Comparison of ENCODE assay signal across 1 cellular context in the genomic region with DNA sequence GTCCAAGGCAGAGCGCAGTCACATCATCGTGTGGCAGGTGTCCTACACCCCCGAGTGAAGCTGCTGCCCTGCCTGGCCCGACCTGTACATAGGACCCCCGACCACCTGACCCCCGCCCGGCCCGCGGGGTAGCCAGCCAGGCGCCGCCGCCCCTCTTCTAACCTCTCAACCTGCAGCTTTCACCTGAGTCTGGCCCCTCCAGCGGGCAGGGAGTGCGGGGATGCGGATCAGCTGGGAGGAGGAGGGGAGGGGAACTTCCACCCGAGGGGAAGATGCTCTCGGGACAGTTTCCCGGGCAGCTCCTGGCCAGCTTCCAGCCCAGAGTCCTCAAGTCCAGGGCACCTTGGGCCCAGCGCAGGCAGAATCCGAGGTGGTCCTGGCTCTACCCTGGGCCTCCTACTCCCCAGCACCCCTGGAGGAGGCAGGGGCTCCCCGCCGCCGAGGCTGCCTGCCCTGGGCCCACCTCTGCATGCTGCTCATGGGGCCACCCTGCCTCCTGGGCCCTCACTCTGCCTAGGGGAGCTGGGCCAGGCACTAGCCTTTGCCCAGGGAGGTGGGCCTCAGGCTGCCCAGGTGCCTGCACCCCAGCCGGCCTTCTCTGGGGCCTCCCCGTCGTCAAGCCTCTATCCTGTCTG.
TF ChIP-seq lines count a peak whose summit lies in the region.

No MANE protein-coding gene starts in this region.

TF ChIP-seq in IMR-90, 13 proteins besides CTCF, POLR2A, EP300 and RAD21:
- TF ChIP-seq, protein P1, sequence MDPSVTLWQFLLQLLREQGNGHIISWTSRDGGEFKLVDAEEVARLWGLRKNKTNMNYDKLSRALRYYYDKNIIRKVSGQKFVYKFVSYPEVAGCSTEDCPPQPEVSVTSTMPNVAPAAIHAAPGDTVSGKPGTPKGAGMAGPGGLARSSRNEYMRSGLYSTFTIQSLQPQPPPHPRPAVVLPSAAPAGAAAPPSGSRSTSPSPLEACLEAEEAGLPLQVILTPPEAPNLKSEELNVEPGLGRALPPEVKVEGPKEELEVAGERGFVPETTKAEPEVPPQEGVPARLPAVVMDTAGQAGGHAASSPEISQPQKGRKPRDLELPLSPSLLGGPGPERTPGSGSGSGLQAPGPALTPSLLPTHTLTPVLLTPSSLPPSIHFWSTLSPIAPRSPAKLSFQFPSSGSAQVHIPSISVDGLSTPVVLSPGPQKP (IDR thresholded peaks at IDR 0.05; ENCODE audit: borderline replicate concordance, low read depth, low read length) = no peak
- TF ChIP-seq MAFK (IDR thresholded peaks at IDR 0.05; ENCODE audit: low read depth, low read length) (no peak), NFE2L2 (IDR thresholded peaks at IDR 0.05; ENCODE audit: low read depth, low read length) (no peak), FOS (IDR thresholded peaks at IDR 0.05; ENCODE audit: low read depth, low read length) (no peak), MXI1 (IDR thresholded peaks at IDR 0.05; ENCODE audit: borderline replicate concordance, low read depth, low read length) (no peak)
